In genomic region chr17:57975044-57975443, GRCh38 we compare ENCODE assay signal across 14 cellular contexts. TPM values are rescaled to one million over a fixed set of nuclear protein-coding genes. Genes with fewer than 3 reads are reported as not detected.
A peak's percentile ranks its signal among the peaks of the same experiment; 100 is the strongest.
DNase-seq lines count a peak whose midpoint lies in the region; ATAC-seq and TF ChIP-seq lines count a peak whose summit lies in the region.
"Had no signal": no experiment of that assay in that cellular context is flagged by ENCODE, and none has a peak within 500 bp of the region (broad histone marks: within the 10 kb centered on the region; RNA-seq: fewer than 3 reads in every experiment).

No MANE protein-coding gene starts in this region.

- H3K4me3 Mint-ChIP-seq in CD8-positive, alpha-beta T cell: no peak overlapping the region
- H3K4me3 Mint-ChIP-seq: activated T-cell treated with anti-CD3 and anti-CD28 coated beads, Interleukin-2, amount 50 U/mL, for 24 hours had no signal

- CTCF ChIA-PET in CD8-positive, alpha-beta T cell (lab: Charles Lee): interaction anchor here (1.2 to 1.4 kb wide), 3 partner anchors 15 to 82 kb away, joined by 3 to 4 read pairs (median 4); no protein-coding TSS in a partner anchor

- peak overlapping the region; percentile 5 for H3K27ac Mint-ChIP-seq in CD8-positive, alpha-beta T cell
- H3K27ac Mint-ChIP-seq: activated T-cell treated with anti-CD3 and anti-CD28 coated beads, Interleukin-2, amount 50 U/mL, for 24 hours had no signal

- intact Hi-C loops in CD8-positive, alpha-beta T cell (cut with DNase I, micrococcal nuclease): no loop called here
- intact Hi-C loops in left cardiac atrium (cut with DNase I): no loop called here
- intact Hi-C loops in psoas muscle (cut with DNase I): no loop called here

- no peak for DNase-seq in CD8-positive, alpha-beta T cell
- DNase-seq in astrocyte of the spinal cord (ENCODE audit: low read depth, low spot score) (peak; percentile 38), left cardiac atrium (no peak), psoas muscle (no peak), NCI-H69 (lab: John Stamatoyannopoulos, UW) (no peak), WERI-Rb-1 (no peak)
- DNase-seq: activated T-cell treated with anti-CD3 and anti-CD28 coated beads, Interleukin-2, amount 50 U/mL, for 24 hours; amygdala; effector CD8-positive, alpha-beta T cell; MV-4-11; SW 1271; tibial artery had no signal

- no peaks in the 10 kb centered on the region for H3K27me3 ChIP-seq in CD8-positive, alpha-beta T cell (ENCODE audit: insufficient read depth, low read length)
- H3K27me3 ChIP-seq in psoas muscle (ENCODE audit: insufficient read depth in 3 of 3, low read length in 2 of 3) (no peaks in the 10 kb centered on the region), WERI-Rb-1 (ENCODE audit: insufficient read depth, low read depth, severe bottlenecking) (no peaks in the 10 kb centered on the region)
- H3K27me3 ChIP-seq: tibial artery had no signal

- H3K27me3 Mint-ChIP-seq in CD8-positive, alpha-beta T cell (ENCODE audit: low read depth): no peaks in the 10 kb centered on the region
- H3K27me3 Mint-ChIP-seq: activated T-cell treated with anti-CD3 and anti-CD28 coated beads, Interleukin-2, amount 50 U/mL, for 24 hours had no signal

- H3K9me3 ChIP-seq in CD8-positive, alpha-beta T cell (ENCODE audit: low read length): no peaks in the 10 kb centered on the region
- H3K9me3 ChIP-seq in psoas muscle (no peaks in the 10 kb centered on the region), WERI-Rb-1 (ENCODE audit: severe bottlenecking) (no peaks in the 10 kb centered on the region)
- H3K9me3 ChIP-seq: tibial artery had no signal

- no peaks in the 10 kb centered on the region for H3K4me1 ChIP-seq in CD8-positive, alpha-beta T cell (ENCODE audit: insufficient read depth, low read length)
- peaks cover 40% of the 10 kb centered on the region for H3K4me1 ChIP-seq in psoas muscle

- no peaks in the 10 kb centered on the region for H3K9me3 Mint-ChIP-seq in CD8-positive, alpha-beta T cell
- H3K9me3 Mint-ChIP-seq: activated T-cell treated with anti-CD3 and anti-CD28 coated beads, Interleukin-2, amount 50 U/mL, for 24 hours had no signal

- peaks cover 36% of the 10 kb centered on the region for H3K36me3 ChIP-seq in CD8-positive, alpha-beta T cell (ENCODE audit: insufficient read depth, low read length)
- peaks cover 23 to 91% of the 10 kb centered on the region in 2 donors for H3K36me3 ChIP-seq in psoas muscle (ENCODE audit: insufficient read depth in 1 of 2, low read depth in 1 of 2)
- peaks cover 69% of the 10 kb centered on the region for H3K36me3 ChIP-seq in WERI-Rb-1

- peaks cover 65% of the 10 kb centered on the region for H3K36me3 Mint-ChIP-seq in CD8-positive, alpha-beta T cell

- H3K27ac ChIP-seq in CD8-positive, alpha-beta T cell (ENCODE audit: low read depth, low read length): no peak overlapping the region
- H3K27ac ChIP-seq in psoas muscle (peak overlapping the region; percentile 56), WERI-Rb-1 (no peak overlapping the region)
- H3K27ac ChIP-seq: tibial artery had no signal

- in situ Hi-C loops in astrocyte of the spinal cord (cut with HindIII; ENCODE audit: low sequenced_read_pairs): no loop called here

- POLR2A ChIA-PET in CD8-positive, alpha-beta T cell (lab: Charles Lee): interaction anchor here (1.3 to 1.4 kb wide), 2 partner anchors 11 to 108 kb away, joined by 3 read pairs; no protein-coding TSS in a partner anchor

- TF ChIP-seq CTCF in CD8-positive, alpha-beta T cell (IDR thresholded peaks at IDR 0.05): no peak
- TF ChIP-seq CTCF in astrocyte of the spinal cord (IDR thresholded peaks at IDR 0.05; ENCODE audit: low read depth, low read length): no peak
- TF ChIP-seq CTCF in psoas muscle (IDR thresholded peaks at IDR 0.05): no peak
- TF ChIP-seq CTCF in WERI-Rb-1 (IDR thresholded peaks at IDR 0.05; ENCODE audit: low read depth, low read length): no peak

- ATAC-seq in CD8-positive, alpha-beta T cell: no peak
- peak; percentile 46 to 55 for ATAC-seq in left cardiac atrium
- peak; percentile 58 to 71 (median 70) for ATAC-seq in psoas muscle
- no peak for ATAC-seq in activated CD4-positive, CD25-positive, alpha-beta regulatory T cell treated with anti-CD3 and anti-CD28 coated beads, Interleukin-2, amount 50 U/mL, for 24 hours
- ATAC-seq in HG03045 (IDR thresholded peaks at IDR 0.05; ENCODE audit: unreplicated experiment): no peak

- WGBS in psoas muscle, 3 donors: 21 to 31% (median 23%) methylated on average over 1 of the region's 1 CpG

- H3K4me3 ChIP-seq in CD8-positive, alpha-beta T cell (ENCODE audit: low read depth, low read length): no peak overlapping the region
- H3K4me3 ChIP-seq in astrocyte of the spinal cord (ENCODE audit: low read depth, low read length): no peak overlapping the region
- no peak overlapping the region for H3K4me3 ChIP-seq in psoas muscle
- no peak overlapping the region for H3K4me3 ChIP-seq in WERI-Rb-1 (ENCODE audit: low read depth, low read length)
- H3K4me3 ChIP-seq: tibial artery had no signal

- peaks cover 13% of the 10 kb centered on the region for H3K4me1 Mint-ChIP-seq in CD8-positive, alpha-beta T cell (ENCODE audit: low read depth)

RNA-seq across cellular contexts. Expression of gene VEZF1, which starts 13.0 kb away (rescaled TPM):
- total RNA-seq in CD8-positive, alpha-beta T cell: 10 to 100 TPM; 45.2 to 46.6 TPM
- total RNA-seq in left cardiac atrium (10 to 100 TPM; 54.1 to 60.9 TPM), psoas muscle (10 to 100 TPM; 45.7 to 92.5 (median 70.7) TPM)
- 10 to 100 TPM; 30.6 to 50.5 (median 36.6) TPM for polyA plus RNA-seq in psoas muscle

RNA-seq across cellular contexts. Expression of gene CUEDC1, which starts 19.8 kb away (rescaled TPM):
- total RNA-seq in CD8-positive, alpha-beta T cell: under 1 TPM in 1 of 2 experiments, not detected in 1; 0.22 TPM
- total RNA-seq in left cardiac atrium: 10 to 100 TPM; 38.3 to 45.5 TPM
- 10 to 100 TPM; 31.1 to 67.2 (median 47.4) TPM for total RNA-seq in psoas muscle
- polyA plus RNA-seq in psoas muscle: 10 to 100 TPM; 28.0 to 56.5 (median 46.4) TPM

RNA-seq across cellular contexts. Expression of gene SRSF1, which starts 32.0 kb away (rescaled TPM):
- total RNA-seq in CD8-positive, alpha-beta T cell: 10 to 100 TPM; 79.2 to 94.1 TPM
- total RNA-seq in left cardiac atrium: 100 to 1,000 TPM; 113 to 137 TPM
- 100 to 1,000 TPM in 2 of 4 donors, 10 to 100 TPM in 2; 71.2 to 141 (median 100) TPM for total RNA-seq in psoas muscle
- 100 to 1,000 TPM in 1 of 3 donors, 10 to 100 TPM in 2; 61.2 to 128 (median 93.7) TPM for polyA plus RNA-seq in psoas muscle

Comparison
In these comparisons a context has a peak if more than half of its experiments do, and no peak if none do; other contexts are left out.
1. ATAC-seq: peak in left cardiac atrium (2 of 2) and psoas muscle (4 of 4); none in CD8-positive, alpha-beta T cell (single experiment), activated CD4-positive, CD25-positive, alpha-beta regulatory T cell treated with anti-CD3 and anti-CD28 coated beads, Interleukin-2, amount 50 U/mL, for 24 hours (0 of 2) and HG03045 (single experiment).
2. RNA of gene CUEDC1, which starts 19.8 kb away (total RNA-seq): 31.1 to 67.2 TPM in psoas muscle and 38.3 to 45.5 TPM in left cardiac atrium; 0.22 TPM in CD8-positive, alpha-beta T cell; every median in the first group is over 10 times any median in the second.